2 cellular contexts compared by ENCODE assay signal in genomic region chr4:78200949-78201348, GRCh38.
TF ChIP-seq lines count a peak whose summit lies in the region.

No MANE protein-coding gene starts in this region.

TF ChIP-seq in HepG2, 621 proteins besides CTCF, POLR2A, EP300 and RAD21 (continues in another document):
- TF ChIP-seq FIP1L1 (IDR thresholded peaks at IDR 0.05; ENCODE audit: borderline replicate concordance, insufficient read depth, low read depth, low read length) (no peak), GLI4 (CRISPR knock-in tag; IDR thresholded peaks at IDR 0.05; ENCODE audit: borderline replicate concordance) (no peak), NONO (IDR thresholded peaks at IDR 0.05) (no peak), NONO (CRISPR knock-in tag; conservative IDR thresholded peaks at IDR 0.05) (0 out of 2 replicates have a peak, but pooled peaks have one; percentile 18), GATAD2A (CRISPR knock-in tag; IDR thresholded peaks at IDR 0.05) (peak; percentile 64), SOX5 (CRISPR knock-in tag; IDR thresholded peaks at IDR 0.05; ENCODE audit: borderline replicate concordance) (peak; percentile 49; the same call in 1 of the 2 replicates), NR2F6 (IDR thresholded peaks at IDR 0.05) (peak; percentile 91), NR2F6 (CRISPR knock-in tag; IDR thresholded peaks at IDR 0.05) (peak; percentile 87), ZBED4 (CRISPR knock-in tag; IDR thresholded peaks at IDR 0.05; ENCODE audit: borderline replicate concordance) (no peak), TCF7L2 (IDR thresholded peaks at IDR 0.05; ENCODE audit: low read depth, low read length) (no peak), ISL2 (CRISPR knock-in tag; IDR thresholded peaks at IDR 0.05) (peak; percentile 74), AGO1 (IDR thresholded peaks at IDR 0.05; ENCODE audit: low read depth, low read length, poor library complexity, severe bottlenecking) (no peak), POGZ (CRISPR knock-in tag; IDR thresholded peaks at IDR 0.05) (peak; percentile 61; the same call in 1 of the 2 replicates), ZNF614 (CRISPR knock-in tag; IDR thresholded peaks at IDR 0.05; ENCODE audit: borderline replicate concordance) (no peak), ZNF564 (CRISPR knock-in tag; IDR thresholded peaks at IDR 0.05) (no peak)
- TF ChIP-seq, protein P1, sequence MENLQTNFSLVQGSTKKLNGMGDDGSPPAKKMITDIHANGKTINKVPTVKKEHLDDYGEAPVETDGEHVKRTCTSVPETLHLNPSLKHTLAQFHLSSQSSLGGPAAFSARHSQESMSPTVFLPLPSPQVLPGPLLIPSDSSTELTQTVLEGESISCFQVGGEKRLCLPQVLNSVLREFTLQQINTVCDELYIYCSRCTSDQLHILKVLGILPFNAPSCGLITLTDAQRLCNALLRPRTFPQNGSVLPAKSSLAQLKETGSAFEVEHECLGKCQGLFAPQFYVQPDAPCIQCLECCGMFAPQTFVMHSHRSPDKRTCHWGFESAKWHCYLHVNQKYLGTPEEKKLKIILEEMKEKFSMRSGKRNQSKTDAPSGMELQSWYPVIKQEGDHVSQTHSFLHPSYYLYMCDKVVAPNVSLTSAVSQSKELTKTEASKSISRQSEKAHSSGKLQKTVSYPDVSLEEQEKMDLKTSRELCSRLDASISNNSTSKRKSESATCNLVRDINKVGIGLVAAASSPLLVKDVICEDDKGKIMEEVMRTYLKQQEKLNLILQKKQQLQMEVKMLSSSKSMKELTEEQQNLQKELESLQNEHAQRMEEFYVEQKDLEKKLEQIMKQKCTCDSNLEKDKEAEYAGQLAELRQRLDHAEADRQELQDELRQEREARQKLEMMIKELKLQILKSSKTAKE (CRISPR knock-in tag; IDR thresholded peaks at IDR 0.05; ENCODE audit: borderline replicate concordance) = 0 out of 2 replicates have a peak, but pooled peaks have one; percentile 40
- TF ChIP-seq, protein P2, sequence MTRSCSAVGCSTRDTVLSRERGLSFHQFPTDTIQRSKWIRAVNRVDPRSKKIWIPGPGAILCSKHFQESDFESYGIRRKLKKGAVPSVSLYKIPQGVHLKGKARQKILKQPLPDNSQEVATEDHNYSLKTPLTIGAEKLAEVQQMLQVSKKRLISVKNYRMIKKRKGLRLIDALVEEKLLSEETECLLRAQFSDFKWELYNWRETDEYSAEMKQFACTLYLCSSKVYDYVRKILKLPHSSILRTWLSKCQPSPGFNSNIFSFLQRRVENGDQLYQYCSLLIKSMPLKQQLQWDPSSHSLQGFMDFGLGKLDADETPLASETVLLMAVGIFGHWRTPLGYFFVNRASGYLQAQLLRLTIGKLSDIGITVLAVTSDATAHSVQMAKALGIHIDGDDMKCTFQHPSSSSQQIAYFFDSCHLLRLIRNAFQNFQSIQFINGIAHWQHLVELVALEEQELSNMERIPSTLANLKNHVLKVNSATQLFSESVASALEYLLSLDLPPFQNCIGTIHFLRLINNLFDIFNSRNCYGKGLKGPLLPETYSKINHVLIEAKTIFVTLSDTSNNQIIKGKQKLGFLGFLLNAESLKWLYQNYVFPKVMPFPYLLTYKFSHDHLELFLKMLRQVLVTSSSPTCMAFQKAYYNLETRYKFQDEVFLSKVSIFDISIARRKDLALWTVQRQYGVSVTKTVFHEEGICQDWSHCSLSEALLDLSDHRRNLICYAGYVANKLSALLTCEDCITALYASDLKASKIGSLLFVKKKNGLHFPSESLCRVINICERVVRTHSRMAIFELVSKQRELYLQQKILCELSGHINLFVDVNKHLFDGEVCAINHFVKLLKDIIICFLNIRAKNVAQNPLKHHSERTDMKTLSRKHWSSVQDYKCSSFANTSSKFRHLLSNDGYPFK (CRISPR knock-in tag; IDR thresholded peaks at IDR 0.05; ENCODE audit: borderline replicate concordance) = no peak
- TF ChIP-seq, protein P3, sequence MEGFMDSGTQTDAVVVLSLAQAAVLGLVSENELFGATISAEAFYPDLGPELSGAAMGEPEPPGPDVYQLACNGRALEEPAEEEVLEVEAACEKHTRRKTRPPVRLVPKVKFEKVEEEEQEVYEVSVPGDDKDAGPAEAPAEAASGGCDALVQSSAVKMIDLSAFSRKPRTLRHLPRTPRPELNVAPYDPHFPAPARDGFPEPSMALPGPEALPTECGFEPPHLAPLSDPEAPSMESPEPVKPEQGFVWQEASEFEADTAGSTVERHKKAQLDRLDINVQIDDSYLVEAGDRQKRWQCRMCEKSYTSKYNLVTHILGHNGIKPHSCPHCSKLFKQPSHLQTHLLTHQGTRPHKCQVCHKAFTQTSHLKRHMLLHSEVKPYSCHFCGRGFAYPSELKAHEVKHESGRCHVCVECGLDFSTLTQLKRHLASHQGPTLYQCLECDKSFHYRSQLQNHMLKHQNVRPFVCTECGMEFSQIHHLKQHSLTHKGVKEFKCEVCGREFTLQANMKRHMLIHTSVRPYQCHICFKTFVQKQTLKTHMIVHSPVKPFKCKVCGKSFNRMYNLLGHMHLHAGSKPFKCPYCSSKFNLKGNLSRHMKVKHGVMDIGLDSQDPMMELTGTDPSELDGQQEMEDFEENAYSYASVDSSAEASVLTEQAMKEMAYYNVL (CRISPR knock-in tag; IDR thresholded peaks at IDR 0.05; ENCODE audit: borderline replicate concordance) = 0 out of 2 replicates have a peak, but pooled peaks have one; percentile 33

TF ChIP-seq in WTC11, 78 proteins besides CTCF, POLR2A, EP300 and RAD21:
- TF ChIP-seq RORB (CRISPR knock-in tag; IDR thresholded peaks at IDR 0.05) (no peak), ZBTB21 (CRISPR knock-in tag; IDR thresholded peaks at IDR 0.05; ENCODE audit: borderline replicate concordance) (no peak), ETV6 (CRISPR knock-in tag; IDR thresholded peaks at IDR 0.05) (no peak), SMAD3 (CRISPR knock-in tag; IDR thresholded peaks at IDR 0.05; ENCODE audit: borderline replicate concordance) (no peak), CREB1 (CRISPR knock-in tag; IDR thresholded peaks at IDR 0.05) (no peak), FOXJ3 (CRISPR knock-in tag; IDR thresholded peaks at IDR 0.05; ENCODE audit: borderline replicate concordance) (no peak), MYBL2 (CRISPR knock-in tag; IDR thresholded peaks at IDR 0.05) (no peak), CBFB (CRISPR knock-in tag; IDR thresholded peaks at IDR 0.05; ENCODE audit: low read depth) (no peak), ATF2 (CRISPR knock-in tag; IDR thresholded peaks at IDR 0.05; ENCODE audit: borderline replicate concordance, low read depth) (no peak), EMX1 (CRISPR knock-in tag; IDR thresholded peaks at IDR 0.05) (no peak), ELF4 (CRISPR knock-in tag; IDR thresholded peaks at IDR 0.05; ENCODE audit: low read depth) (no peak), MXD4 (CRISPR knock-in tag; IDR thresholded peaks at IDR 0.05; ENCODE audit: borderline replicate concordance) (no peak), ATF3 (CRISPR knock-in tag; conservative IDR thresholded peaks at IDR 0.05) (no peak)
- TF ChIP-seq, protein P4, sequence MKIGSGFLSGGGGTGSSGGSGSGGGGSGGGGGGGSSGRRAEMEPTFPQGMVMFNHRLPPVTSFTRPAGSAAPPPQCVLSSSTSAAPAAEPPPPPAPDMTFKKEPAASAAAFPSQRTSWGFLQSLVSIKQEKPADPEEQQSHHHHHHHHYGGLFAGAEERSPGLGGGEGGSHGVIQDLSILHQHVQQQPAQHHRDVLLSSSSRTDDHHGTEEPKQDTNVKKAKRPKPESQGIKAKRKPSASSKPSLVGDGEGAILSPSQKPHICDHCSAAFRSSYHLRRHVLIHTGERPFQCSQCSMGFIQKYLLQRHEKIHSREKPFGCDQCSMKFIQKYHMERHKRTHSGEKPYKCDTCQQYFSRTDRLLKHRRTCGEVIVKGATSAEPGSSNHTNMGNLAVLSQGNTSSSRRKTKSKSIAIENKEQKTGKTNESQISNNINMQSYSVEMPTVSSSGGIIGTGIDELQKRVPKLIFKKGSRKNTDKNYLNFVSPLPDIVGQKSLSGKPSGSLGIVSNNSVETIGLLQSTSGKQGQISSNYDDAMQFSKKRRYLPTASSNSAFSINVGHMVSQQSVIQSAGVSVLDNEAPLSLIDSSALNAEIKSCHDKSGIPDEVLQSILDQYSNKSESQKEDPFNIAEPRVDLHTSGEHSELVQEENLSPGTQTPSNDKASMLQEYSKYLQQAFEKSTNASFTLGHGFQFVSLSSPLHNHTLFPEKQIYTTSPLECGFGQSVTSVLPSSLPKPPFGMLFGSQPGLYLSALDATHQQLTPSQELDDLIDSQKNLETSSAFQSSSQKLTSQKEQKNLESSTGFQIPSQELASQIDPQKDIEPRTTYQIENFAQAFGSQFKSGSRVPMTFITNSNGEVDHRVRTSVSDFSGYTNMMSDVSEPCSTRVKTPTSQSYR (CRISPR knock-in tag; IDR thresholded peaks at IDR 0.05) = no peak
